In genomic region chr14:71554323-71554722, GRCh38 we compare ENCODE assay signal across 14 cellular contexts.
A peak's percentile ranks its signal among the peaks of the same experiment; 100 is the strongest.
DNase-seq lines count a peak whose midpoint lies in the region; ATAC-seq and TF ChIP-seq lines count a peak whose summit lies in the region.
"Had no signal": no experiment of that assay in that cellular context is flagged by ENCODE, and none has a peak within 500 bp of the region (broad histone marks: within the 10 kb centered on the region; RNA-seq: fewer than 3 reads in every experiment).

No MANE protein-coding gene starts in this region.

- peaks cover 7% of the 10 kb centered on the region for H3K36me3 Mint-ChIP-seq in CD4-positive, CD25-positive, alpha-beta regulatory T cell
- H3K36me3 Mint-ChIP-seq in central memory CD8-positive, alpha-beta T cell (ENCODE audit: insufficient read depth), result peaks cover 1% of the 10 kb centered on the region
- H3K36me3 Mint-ChIP-seq in endodermal cell (ENCODE audit: low read depth) (no peaks in the 10 kb centered on the region), WTC11 (no peaks in the 10 kb centered on the region)

- 86 to 87% methylated on average over 2 of the region's 2 CpGs for WGBS in lower leg skin, 2 donors
- WGBS in endodermal cell (ENCODE audit: insufficient coverage in 1 of 2, insufficient read length in 1 of 2), 2 experiments, result 89% methylated on average over 1 of the region's 2 CpGs; no CpG with 5 or more reads in 1 of the 2 experiments

- TF ChIP-seq CTCF in GM12864 (IDR thresholded peaks at IDR 0.05; ENCODE audit: low read depth, low read length, missing control alignments), result no peak
- no peak for TF ChIP-seq CTCF in lower leg skin (IDR thresholded peaks at IDR 0.05)
- TF ChIP-seq CTCF in endodermal cell (conservative IDR thresholded peaks at IDR 0.05), result no peak
- TF ChIP-seq CTCF in WTC11 (IDR thresholded peaks at IDR 0.05), result no peak

- no peaks in the 10 kb centered on the region for H3K9me3 ChIP-seq in CD4-positive, CD25-positive, alpha-beta regulatory T cell (ENCODE audit: control insufficient read depth in 2 of 2, low read length in 2 of 2)
- H3K9me3 ChIP-seq in KOPT-K1 (ENCODE audit: insufficient read depth, low read length, poor library complexity, severe bottlenecking) (no peaks in the 10 kb centered on the region), endodermal cell (ENCODE audit: control insufficient read depth, low read length) (no peaks in the 10 kb centered on the region)

- peak overlapping the region in 2 of 3 donors; percentile 81 to 92 for H3K27ac Mint-ChIP-seq in CD4-positive, CD25-positive, alpha-beta regulatory T cell
- H3K27ac Mint-ChIP-seq in central memory CD8-positive, alpha-beta T cell (ENCODE audit: low read depth), result peak overlapping the region; percentile 94
- H3K27ac Mint-ChIP-seq in endodermal cell, result no peak overlapping the region
- H3K27ac Mint-ChIP-seq in WTC11, result no peak overlapping the region

- no peaks in the 10 kb centered on the region for H3K9me3 Mint-ChIP-seq in CD4-positive, CD25-positive, alpha-beta regulatory T cell
- no peaks in the 10 kb centered on the region for H3K9me3 Mint-ChIP-seq in central memory CD8-positive, alpha-beta T cell
- H3K9me3 Mint-ChIP-seq in endodermal cell (no peaks in the 10 kb centered on the region), WTC11 (peaks cover 3% of the 10 kb centered on the region; the same call in 1 of the 2 replicates)

- no peak overlapping the region for H3K9ac ChIP-seq in endodermal cell (ENCODE audit: extremely low read depth, low read length, poor library complexity, severe bottlenecking)

- peak overlapping the region; percentile 4 to 92 (median 52) for H3K4me3 Mint-ChIP-seq in CD4-positive, CD25-positive, alpha-beta regulatory T cell
- no peak overlapping the region for H3K4me3 Mint-ChIP-seq in central memory CD8-positive, alpha-beta T cell
- H3K4me3 Mint-ChIP-seq in endodermal cell (no peak overlapping the region), WTC11 (no peak overlapping the region)

- no peaks in the 10 kb centered on the region for H3K27me3 ChIP-seq in CD4-positive, CD25-positive, alpha-beta regulatory T cell (ENCODE audit: control insufficient read depth, insufficient read depth, low read length)
- H3K27me3 ChIP-seq in endodermal cell (ENCODE audit: control insufficient read depth, insufficient read depth, low read length, poor library complexity, severe bottlenecking), result no peaks in the 10 kb centered on the region

- H3K27me3 Mint-ChIP-seq in CD4-positive, CD25-positive, alpha-beta regulatory T cell, result no peaks in the 10 kb centered on the region
- H3K27me3 Mint-ChIP-seq in central memory CD8-positive, alpha-beta T cell, result no peaks in the 10 kb centered on the region
- H3K27me3 Mint-ChIP-seq in endodermal cell (ENCODE audit: insufficient read depth) (no peaks in the 10 kb centered on the region), WTC11 (ENCODE audit: low read depth) (no peaks in the 10 kb centered on the region)

- POLR2A ChIA-PET in WTC11 (lab: Charles Lee), result interaction anchor here (0.6 kb wide), 1 partner anchor 23 kb away, joined by 5 read pairs; no protein-coding TSS in a partner anchor

- no peak for ATAC-seq in CD4-positive, CD25-positive, alpha-beta regulatory T cell (ENCODE audit: low read depth in 2 of 2)
- ATAC-seq in central memory CD8-positive, alpha-beta T cell (replicated peaks; ENCODE audit: extremely low read depth, poor library complexity, severe bottlenecking), result no peak
- ATAC-seq in WTC11 (no peak), GM18505 (IDR thresholded peaks at IDR 0.05; ENCODE audit: unreplicated experiment) (no peak)
- ATAC-seq: left ventricle myocardium superior had no signal

- H3K4me1 ChIP-seq in CD4-positive, CD25-positive, alpha-beta regulatory T cell (ENCODE audit: control insufficient read depth, insufficient read depth, low read length, poor library complexity, severe bottlenecking), result peaks cover 29% of the 10 kb centered on the region
- no peaks in the 10 kb centered on the region for H3K4me1 ChIP-seq in endodermal cell (ENCODE audit: control insufficient read depth, insufficient read depth, low read length)

- peaks cover 37 to 67% (median 63%) of the 10 kb centered on the region in 4 donors for H3K4me1 Mint-ChIP-seq in CD4-positive, CD25-positive, alpha-beta regulatory T cell
- peaks cover 34% of the 10 kb centered on the region for H3K4me1 Mint-ChIP-seq in central memory CD8-positive, alpha-beta T cell
- H3K4me1 Mint-ChIP-seq in endodermal cell, result peaks cover 13% of the 10 kb centered on the region
- H3K4me1 Mint-ChIP-seq in WTC11, result peaks cover 23% of the 10 kb centered on the region

- TF ChIP-seq POLR2A in lower leg skin (IDR thresholded peaks at IDR 0.05), result no peak
- no peak for TF ChIP-seq POLR2A in GM18505 (IDR thresholded peaks at IDR 0.05; ENCODE audit: borderline replicate concordance, extremely low read depth, insufficient read depth, insufficient read length)

- no peaks in the 10 kb centered on the region for H3K36me3 ChIP-seq in CD4-positive, CD25-positive, alpha-beta regulatory T cell (ENCODE audit: control insufficient read depth, insufficient read depth, low read length)
- H3K36me3 ChIP-seq in KOPT-K1 (ENCODE audit: insufficient read depth, low read length), result no peaks in the 10 kb centered on the region
- H3K36me3 ChIP-seq in endodermal cell (ENCODE audit: control insufficient read depth, insufficient read depth, low read length), result peaks cover 4% of the 10 kb centered on the region

- CTCF ChIA-PET in WTC11 (lab: Charles Lee), result interaction anchor here (1.0 to 1.1 kb wide), 2 partner anchors 8 to 301 kb away, joined by 3 to 4 read pairs; no protein-coding TSS in a partner anchor

- peak overlapping the region; percentile 63 for H3K4me3 ChIP-seq in CD4-positive, CD25-positive, alpha-beta regulatory T cell (ENCODE audit: low read depth, low read length)
- H3K4me3 ChIP-seq in GM12864 (ENCODE audit: low read depth, low read length) (no peak overlapping the region), lower leg skin (ENCODE audit: low read depth, poor library complexity, severe bottlenecking) (no peak overlapping the region), endodermal cell (ENCODE audit: low read length) (no peak overlapping the region)

- peak in 1 of 3 donors; percentile 39 for DNase-seq in CD4-positive, CD25-positive, alpha-beta regulatory T cell
- DNase-seq in GM12864 (ENCODE audit: low read depth), result peak; percentile 74
- DNase-seq in central memory CD8-positive, alpha-beta T cell (ENCODE audit: low spot score in 2 of 2), result no peak
- DNase-seq in lower leg skin (ENCODE audit: low spot score in 2 of 2), result no peak
- no peak for DNase-seq in endodermal cell
- no peak for DNase-seq in WTC11 (ENCODE audit: low spot score)
- DNase-seq: head of caudate nucleus; left ventricle myocardium superior; NCI-H1048; NCI-H510A treated with DMSO at 0.1 percent for 48 hours; stimulated activated CD4-positive, alpha-beta T cell treated with anti-CD3 and anti-CD28 coated beads, Interleukin-15, amount 100 ng/mL, for 24 hours had no signal

- peak overlapping the region; percentile 60 for H3K27ac ChIP-seq in CD4-positive, CD25-positive, alpha-beta regulatory T cell (ENCODE audit: insufficient read depth, low read length, poor library complexity, severe bottlenecking)
- peak overlapping the region; percentile 92 for H3K27ac ChIP-seq in KOPT-K1 (ENCODE audit: low read depth, low read length, poor library complexity, severe bottlenecking)
- H3K27ac ChIP-seq in endodermal cell (ENCODE audit: low read depth, low read length), result no peak overlapping the region
- H3K27ac ChIP-seq: C4-2B had no signal

- intact Hi-C loops in lower leg skin (cut with DNase I; ENCODE audit: low total_unique reads), result no loop called here

TF ChIP-seq in WTC11, 78 proteins besides CTCF, POLR2A, EP300 and RAD21:
- TF ChIP-seq ESRRA (CRISPR knock-in tag; IDR thresholded peaks at IDR 0.05; ENCODE audit: borderline replicate concordance) (no peak), ZNF396 (CRISPR knock-in tag; IDR thresholded peaks at IDR 0.05; ENCODE audit: borderline replicate concordance) (no peak), GRHL2 (CRISPR knock-in tag; IDR thresholded peaks at IDR 0.05; ENCODE audit: insufficient replicate concordance, severe bottlenecking) (no peak), ATF3 (CRISPR knock-in tag; conservative IDR thresholded peaks at IDR 0.05) (no peak), ELF4 (CRISPR knock-in tag; IDR thresholded peaks at IDR 0.05; ENCODE audit: low read depth) (no peak), SP1 (CRISPR knock-in tag; conservative IDR thresholded peaks at IDR 0.05) (no peak), GTF2I (CRISPR knock-in tag; conservative IDR thresholded peaks at IDR 0.05) (no peak), FOXK1 (CRISPR knock-in tag; IDR thresholded peaks at IDR 0.05) (no peak), JAZF1 (CRISPR knock-in tag; IDR thresholded peaks at IDR 0.05) (no peak), RORB (CRISPR knock-in tag; IDR thresholded peaks at IDR 0.05) (no peak), ETV6 (CRISPR knock-in tag; IDR thresholded peaks at IDR 0.05) (no peak), SMAD3 (CRISPR knock-in tag; IDR thresholded peaks at IDR 0.05; ENCODE audit: borderline replicate concordance) (no peak), CREB1 (CRISPR knock-in tag; IDR thresholded peaks at IDR 0.05) (no peak)
- TF ChIP-seq, protein P1, sequence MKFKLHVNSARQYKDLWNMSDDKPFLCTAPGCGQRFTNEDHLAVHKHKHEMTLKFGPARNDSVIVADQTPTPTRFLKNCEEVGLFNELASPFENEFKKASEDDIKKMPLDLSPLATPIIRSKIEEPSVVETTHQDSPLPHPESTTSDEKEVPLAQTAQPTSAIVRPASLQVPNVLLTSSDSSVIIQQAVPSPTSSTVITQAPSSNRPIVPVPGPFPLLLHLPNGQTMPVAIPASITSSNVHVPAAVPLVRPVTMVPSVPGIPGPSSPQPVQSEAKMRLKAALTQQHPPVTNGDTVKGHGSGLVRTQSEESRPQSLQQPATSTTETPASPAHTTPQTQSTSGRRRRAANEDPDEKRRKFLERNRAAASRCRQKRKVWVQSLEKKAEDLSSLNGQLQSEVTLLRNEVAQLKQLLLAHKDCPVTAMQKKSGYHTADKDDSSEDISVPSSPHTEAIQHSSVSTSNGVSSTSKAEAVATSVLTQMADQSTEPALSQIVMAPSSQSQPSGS (CRISPR knock-in tag; IDR thresholded peaks at IDR 0.05; ENCODE audit: borderline replicate concordance, low read depth), result no peak
- TF ChIP-seq, protein P2, sequence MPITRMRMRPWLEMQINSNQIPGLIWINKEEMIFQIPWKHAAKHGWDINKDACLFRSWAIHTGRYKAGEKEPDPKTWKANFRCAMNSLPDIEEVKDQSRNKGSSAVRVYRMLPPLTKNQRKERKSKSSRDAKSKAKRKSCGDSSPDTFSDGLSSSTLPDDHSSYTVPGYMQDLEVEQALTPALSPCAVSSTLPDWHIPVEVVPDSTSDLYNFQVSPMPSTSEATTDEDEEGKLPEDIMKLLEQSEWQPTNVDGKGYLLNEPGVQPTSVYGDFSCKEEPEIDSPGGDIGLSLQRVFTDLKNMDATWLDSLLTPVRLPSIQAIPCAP (CRISPR knock-in tag; IDR thresholded peaks at IDR 0.05), result no peak

Comparison
In these comparisons a context has a peak if more than half of its experiments do, and no peak if none do; other contexts are left out.
1. H3K27ac Mint-ChIP-seq: peak in CD4-positive, CD25-positive, alpha-beta regulatory T cell (2 of 3) and central memory CD8-positive, alpha-beta T cell (single experiment); none in endodermal cell (single experiment) and WTC11 (single experiment).
2. H3K4me3 Mint-ChIP-seq: peak in CD4-positive, CD25-positive, alpha-beta regulatory T cell (4 of 4); none in central memory CD8-positive, alpha-beta T cell (single experiment), endodermal cell (single experiment) and WTC11 (single experiment).